14 cellular contexts compared by ENCODE assay signal in the genomic region with DNA sequence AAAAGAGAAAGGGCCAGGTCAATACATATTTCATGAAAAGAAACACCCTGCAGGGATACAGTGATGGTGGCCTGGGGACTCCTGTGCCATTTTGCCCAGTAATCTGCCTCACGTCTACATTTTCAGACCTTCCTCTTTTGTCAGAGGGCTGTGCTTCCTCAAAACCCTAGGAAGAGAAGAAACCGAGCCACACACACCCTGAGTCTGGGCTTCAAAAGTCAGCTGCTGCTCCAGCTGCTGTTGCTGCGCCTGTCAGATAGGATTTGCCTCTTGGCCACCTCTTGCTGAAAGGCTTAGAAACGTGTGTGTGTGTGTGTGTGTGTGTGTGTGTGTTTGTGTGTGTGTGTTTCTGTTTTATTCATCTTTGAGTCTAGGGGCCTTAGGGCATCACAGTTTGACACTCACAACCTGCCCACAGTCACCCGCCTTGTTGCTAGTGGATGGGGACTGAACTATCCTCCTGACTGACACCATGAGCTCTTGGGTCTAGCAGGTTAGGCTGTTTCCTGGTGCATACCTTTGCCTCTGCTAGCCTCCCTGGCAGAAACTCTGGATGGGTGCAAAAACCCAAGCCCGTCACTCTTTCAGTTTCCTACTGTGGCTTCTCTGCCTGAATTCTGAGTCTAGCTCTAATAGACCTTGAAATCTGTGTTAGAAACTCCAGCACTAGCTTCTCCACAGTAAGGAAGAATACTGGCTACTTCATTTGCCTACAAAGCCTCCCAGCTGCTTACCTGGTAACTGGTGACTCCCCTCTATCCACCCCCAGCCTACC.
A peak's percentile ranks its signal among the peaks of the same experiment; 100 is the strongest.
DNase-seq lines count a peak whose midpoint lies in the region; ATAC-seq and TF ChIP-seq lines count a peak whose summit lies in the region.
"Had no signal": no experiment of that assay in that cellular context is flagged by ENCODE, and none has a peak within 500 bp of the region (broad histone marks: within the 10 kb centered on the region; RNA-seq: fewer than 3 reads in every experiment).

No MANE protein-coding gene starts in this region.

- no peak overlapping the region for H3K4me3 ChIP-seq in spleen

- no peaks in the 10 kb centered on the region for H3K36me3 ChIP-seq in spleen

- H3K27me3 ChIP-seq in spleen (replicated peaks in 1 of 7), result no peaks in the 10 kb centered on the region

- DNase-seq in NCI-H524 (lab: John Stamatoyannopoulos, UW) (peak; percentile 15 to 71), NCI-H524 treated with DMSO at 0.1 percent for 48 hours (lab: John Stamatoyannopoulos, UW) (no peak), NOMO-1 treated with dmso at 0.1 percent for 144 hours (lab: John Stamatoyannopoulos, UW; ENCODE audit: unreplicated experiment) (peak; percentile 91), left cardiac atrium (no peak), spleen (no peak)
- DNase-seq in activated T-cell treated with anti-CD3 and anti-CD28 coated beads, Interleukin-2, amount 50 U/mL, for 1 hour, result no peak
- DNase-seq: activated CD8-positive, alpha-beta memory T cell treated with anti-CD3 and anti-CD28 coated beads for 24 hours; DMS153; NCI-H1930; small intestine; T-helper 2 cell had no signal

- 30 to 66% (median 48%) methylated on average over 6 of the region's 6 CpGs for whole genome bisulfite sequencing in spleen, 5 donors

- no peaks in the 10 kb centered on the region for H3K9me3 ChIP-seq in spleen

- peak overlapping the region in 5 of 8 donors; percentile 43 to 74 (median 54) for H3K27ac ChIP-seq in spleen

- no peak for TF ChIP-seq CTCF in spleen (IDR thresholded peaks at IDR 0.05 in 8 of 11, conservative IDR thresholded peaks at IDR 0.05 in 3 of 11)

- no peak for TF ChIP-seq POLR2A in spleen (IDR thresholded peaks at IDR 0.05)

- H3K4me1 ChIP-seq in spleen, result peaks cover 9 to 42% (median 16%) of the 10 kb centered on the region in 6 donors

- peak; percentile 30 to 66 for ATAC-seq in left cardiac atrium
- ATAC-seq in HG03378 (IDR thresholded peaks at IDR 0.05; ENCODE audit: unreplicated experiment), result no peak
- ATAC-seq in GM21825 (IDR thresholded peaks at IDR 0.05; ENCODE audit: unreplicated experiment), result no peak
- ATAC-seq: activated naive CD4-positive, alpha-beta T cell treated with anti-CD3 and anti-CD28 coated beads, Interleukin-2, amount 50 U/mL, for 72 hours had no signal

- intact Hi-C loops in left cardiac atrium (cut with DNase I), result no loop called here
- intact Hi-C loops in spleen (cut with DNase I; ENCODE audit: low total_unique reads), result no loop called here

Comparison
In these comparisons a context has a peak if more than half of its experiments do, and no peak if none do; other contexts are left out.
1. DNase-seq: peak in NCI-H524 (2 of 2) and NOMO-1 treated with dmso at 0.1 percent for 144 hours (single experiment); none in NCI-H524 treated with DMSO at 0.1 percent for 48 hours (single experiment), left cardiac atrium (single experiment), spleen (single experiment) and activated T-cell treated with anti-CD3 and anti-CD28 coated beads, Interleukin-2, amount 50 U/mL, for 1 hour (single experiment).
2. ATAC-seq: peak in left cardiac atrium (2 of 2); none in HG03378 (single experiment) and GM21825 (single experiment).